In the genomic region with DNA sequence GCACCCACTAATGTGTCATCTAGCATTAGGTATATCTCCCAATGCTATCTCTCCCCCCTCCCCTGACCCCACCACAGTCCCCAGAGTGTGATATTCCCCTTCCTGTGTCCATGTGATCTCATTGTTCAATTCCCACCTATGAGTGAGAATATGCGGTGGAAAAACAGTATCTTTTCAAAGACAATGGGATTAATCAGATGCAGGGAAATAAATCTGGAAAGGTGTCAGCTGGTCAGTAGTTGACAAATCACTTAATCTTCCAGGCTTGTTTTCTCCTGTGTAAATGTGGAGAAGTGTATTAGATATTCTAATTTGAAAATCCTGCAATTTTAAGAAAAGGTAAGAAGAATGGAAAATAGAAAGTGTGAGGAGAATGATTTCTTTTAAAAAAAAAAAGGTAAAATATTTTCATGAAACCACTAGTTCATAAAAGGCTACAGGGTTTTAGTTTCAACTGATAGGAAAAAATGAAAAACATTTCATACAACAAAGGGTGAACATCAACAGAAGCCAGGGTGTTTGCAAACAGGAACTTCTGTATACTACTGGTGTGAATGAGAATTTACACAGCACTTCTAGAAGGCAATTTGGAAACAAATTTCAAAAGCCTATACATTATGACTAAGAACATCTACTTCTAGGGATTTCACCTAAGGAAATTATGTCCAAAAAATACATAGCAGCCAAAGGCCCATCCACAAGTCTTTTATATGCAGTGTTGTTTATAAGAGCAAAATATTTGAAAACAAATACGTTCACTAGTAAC, we compare ENCODE assay signal across 1 cellular context.
TF ChIP-seq lines count a peak whose summit lies in the region.

No MANE protein-coding gene starts in this region.

TF ChIP-seq in endothelial cell of umbilical vein, 7 proteins besides CTCF, POLR2A, EP300 and RAD21:
- TF ChIP-seq, protein P1, sequence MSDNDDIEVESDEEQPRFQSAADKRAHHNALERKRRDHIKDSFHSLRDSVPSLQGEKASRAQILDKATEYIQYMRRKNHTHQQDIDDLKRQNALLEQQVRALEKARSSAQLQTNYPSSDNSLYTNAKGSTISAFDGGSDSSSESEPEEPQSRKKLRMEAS (IDR thresholded peaks at IDR 0.05; ENCODE audit: insufficient read depth, insufficient read length), result no peak
- TF ChIP-seq MYC (IDR thresholded peaks at IDR 0.05; ENCODE audit: low read depth, low read length), result no peak
- no peak for TF ChIP-seq JUN (IDR thresholded peaks at IDR 0.05; ENCODE audit: borderline replicate concordance, insufficient read depth, insufficient read length, low read depth)
- no peak for TF ChIP-seq GATA2 (IDR thresholded peaks at IDR 0.05; ENCODE audit: insufficient read depth, insufficient read length, low read depth, low read length)
- TF ChIP-seq EZH2 (IDR thresholded peaks at IDR 0.05; ENCODE audit: borderline replicate concordance, low read depth, low read length, severe bottlenecking), result no peak
- TF ChIP-seq POLR2AphosphoS5 (IDR thresholded peaks at IDR 0.05; ENCODE audit: insufficient read depth, low read depth, low read length), result no peak
- TF ChIP-seq FOS (IDR thresholded peaks at IDR 0.05; ENCODE audit: borderline replicate concordance, insufficient read depth, low read length), result no peak
